In the genomic region with DNA sequence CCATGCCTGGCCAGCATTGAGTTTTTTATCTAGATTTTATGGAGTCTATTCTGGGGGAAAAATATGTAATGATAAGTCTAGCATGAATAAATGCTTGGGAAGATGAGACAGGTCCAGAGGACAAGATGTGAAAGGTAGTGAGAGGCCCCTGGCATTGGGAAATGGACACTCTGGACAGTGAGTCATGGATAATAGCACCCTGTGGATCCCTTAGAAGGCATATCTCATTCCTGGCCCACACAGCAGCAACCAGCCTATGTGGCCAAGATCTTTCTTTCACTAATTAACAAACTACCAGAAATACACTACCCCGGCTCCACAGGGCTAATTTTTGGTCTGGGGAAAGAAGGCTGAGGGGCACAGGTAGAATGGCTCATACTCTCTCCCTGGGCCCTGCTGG, we compare ENCODE assay signal across 22 cellular contexts.
DNase-seq lines count a peak whose midpoint lies in the region; ATAC-seq, FAIRE-seq and TF ChIP-seq lines count a peak whose summit lies in the region.
"Had no signal": no experiment of that assay in that cellular context is flagged by ENCODE, and none has a peak within 500 bp of the region (broad histone marks: within the 10 kb centered on the region; RNA-seq: fewer than 3 reads in every experiment).

No MANE protein-coding gene starts in this region.

- H4K8ac ChIP-seq in H9 (replicated peaks; ENCODE audit: insufficient read length, low read depth, low read length) = no peak overlapping the region
- H4K8ac ChIP-seq in H1 (ENCODE audit: extremely low read depth, insufficient read depth, low read length) = no peak overlapping the region

- H3K4ac ChIP-seq in H9 (ENCODE audit: low read depth, low read length) (no peak overlapping the region), H1 (replicated peaks; ENCODE audit: insufficient read length, low read depth, low read length) (peak overlapping the region; percentile 32)

- H3K27me3 ChIP-seq in H9 (ENCODE audit: insufficient read depth, low read length) (no peaks in the 10 kb centered on the region), H1 (replicated peaks in 1 of 4; ENCODE audit: control insufficient read depth in 3 of 4, extremely low read depth in 1 of 4, insufficient read depth in 3 of 4, low read length in 3 of 4) (no peaks in the 10 kb centered on the region)
- H3K27me3 ChIP-seq: BLaER1 treated with 17β-estradiol and CSF1 and Interleukin-3, amounts not matched to agents 10 nM and 100 nM had no signal

- no peaks in the 10 kb centered on the region for H3K27me3 Mint-ChIP-seq in H9 (ENCODE audit: low read depth)
- H3K27me3 Mint-ChIP-seq: B cell; CD4-positive, alpha-beta T cell had no signal

- H2BK120ac ChIP-seq in H9 (ENCODE audit: low read depth, low read length, poor library complexity, severe bottlenecking) = no peak overlapping the region
- H2BK120ac ChIP-seq in H1 (replicated peaks; ENCODE audit: low read depth, low read length) = no peak overlapping the region

- H2BK5ac ChIP-seq in H9 (ENCODE audit: insufficient read length, low read length) (no peak overlapping the region), H1 (ENCODE audit: low read depth, low read length) (no peak overlapping the region)

- no peak overlapping the region for H3K4me3 Mint-ChIP-seq in H9
- H3K4me3 Mint-ChIP-seq: B cell; CD4-positive, alpha-beta T cell; CD8-positive, alpha-beta T cell had no signal

- H3K14ac ChIP-seq in H9 (ENCODE audit: insufficient read depth, low read length) (no peak overlapping the region), H1 (ENCODE audit: insufficient read length) (no peak overlapping the region)

- CTCF ChIA-PET in H1 (lab: Charles Lee; ENCODE audit: partially characterized antibody) = interaction anchor here (1.1 kb wide), 1 partner anchor 25 kb away, joined by 3 read pairs; no protein-coding TSS in a partner anchor

- no CpG with 5 or more reads among the region's 1 CpG for WGBS in H9 (ENCODE audit: extremely low coverage, insufficient read length, low lambda C conversion rate)
- 94% methylated on average over 1 of the region's 1 CpG; no CpG with 5 or more reads in 1 of the 2 experiments for WGBS in H1 (ENCODE audit: extremely low coverage in 1 of 2, insufficient coverage in 1 of 2, insufficient read length in 1 of 2, insufficient replicate concordance in 2 of 2, low coverage in 1 of 2, low lambda C conversion rate in 2 of 2, missing lambda C conversion rate in 1 of 2), 2 experiments

- H3K27ac ChIP-seq in H9 (ENCODE audit: insufficient read length, low read depth, low read length) (no peak overlapping the region), H1 (ENCODE audit: low read depth, low read length) (no peak overlapping the region)
- H3K27ac ChIP-seq: 22Rv1; A549; BLaER1 treated with 17β-estradiol and CSF1 and Interleukin-3, amounts not matched to agents 10 nM and 100 nM; C4-2B had no signal

- H3K23ac ChIP-seq in H9 (ENCODE audit: insufficient read length, low read depth, low read length) (no peak overlapping the region), H1 (ENCODE audit: insufficient read length) (no peak overlapping the region)

- H3K23me2 ChIP-seq in H9 (ENCODE audit: insufficient read length, low read depth, low read length, poor library complexity, severe bottlenecking) = no peaks in the 10 kb centered on the region
- no peaks in the 10 kb centered on the region for H3K23me2 ChIP-seq in H1 (ENCODE audit: low read depth, low read length)

- TF ChIP-seq EP300 in H1 (IDR thresholded peaks at IDR 0.05; ENCODE audit: borderline replicate concordance in 1 of 2, low read depth in 2 of 2, low read length in 2 of 2) = no peak

- no peak overlapping the region for H2AFZ ChIP-seq in H9 (ENCODE audit: low read length)
- no peak overlapping the region for H2AFZ ChIP-seq in H1 (ENCODE audit: low read length)

- H3K79me1 ChIP-seq in H9 (ENCODE audit: insufficient read depth, low read depth, low read length, poor library complexity, severe bottlenecking) = no peaks in the 10 kb centered on the region
- no peaks in the 10 kb centered on the region for H3K79me1 ChIP-seq in H1 (ENCODE audit: low read depth, low read length)

- H4K5ac ChIP-seq in H9 (ENCODE audit: insufficient read length, low read depth, low read length) (no peak overlapping the region), H1 (ENCODE audit: insufficient read length, low read depth, low read length) (no peak overlapping the region)

- POLR2A ChIA-PET in H1 (lab: Charles Lee; ENCODE audit: partially characterized antibody) = no interaction called here

- no peak overlapping the region for H2AK5ac ChIP-seq in H9 (ENCODE audit: insufficient read length, low read length)
- H2AK5ac ChIP-seq in H1 (ENCODE audit: low read depth, low read length) = no peak overlapping the region

- peaks cover 1% of the 10 kb centered on the region; the same call in 1 of the 2 replicates for H3K79me2 ChIP-seq in H9 (ENCODE audit: insufficient read depth, low read length)
- no peaks in the 10 kb centered on the region for H3K79me2 ChIP-seq in H1 (ENCODE audit: control insufficient read depth in 1 of 2, insufficient read depth in 2 of 2, low read length in 2 of 2)

- peaks cover 5 to 9% of the 10 kb centered on the region in 2 experiments for H3K4me1 Mint-ChIP-seq in H9
- H3K4me1 Mint-ChIP-seq: B cell had no signal

- H3K56ac ChIP-seq in H9 (ENCODE audit: insufficient read length, low read depth, low read length) (no peak overlapping the region), H1 (replicated peaks; ENCODE audit: insufficient read length, low read depth, low read length) (no peak overlapping the region)

- H3K4me1 ChIP-seq in H9 (ENCODE audit: insufficient read depth, low read length) (no peaks in the 10 kb centered on the region), H1 (replicated peaks in 1 of 4; ENCODE audit: control insufficient read depth in 3 of 4, insufficient read depth in 4 of 4, low read length in 3 of 4) (peaks cover 2 to 6% (median 4%) of the 10 kb centered on the region in 4 experiments; a peak in 4 of 7 replicates)
- H3K4me1 ChIP-seq: A549; BLaER1 treated with 17β-estradiol and CSF1 and Interleukin-3, amounts not matched to agents 10 nM and 100 nM; Caco-2 had no signal

- H3K4me2 ChIP-seq in H9 (ENCODE audit: insufficient read depth, insufficient read length, low read length) (no peak overlapping the region), H1 (ENCODE audit: insufficient read depth in 1 of 2, low read depth in 2 of 2, low read length in 2 of 2) (no peak overlapping the region)
- H3K4me2 ChIP-seq: A549; BLaER1 treated with 17β-estradiol and CSF1 and Interleukin-3, amounts not matched to agents 10 nM and 100 nM had no signal

- H3K18ac ChIP-seq in H9 (ENCODE audit: insufficient read length, low read depth, low read length) (no peak overlapping the region), H1 (ENCODE audit: extremely low read depth, low read length) (no peak overlapping the region)

- no peak for TF ChIP-seq RAD21 in H1 (IDR thresholded peaks at IDR 0.05 in 1 of 2, conservative IDR thresholded peaks at IDR 0.05 in 1 of 2; ENCODE audit: low read depth in 2 of 2, low read length in 2 of 2)

- TF ChIP-seq POLR2A in H1 (IDR thresholded peaks at IDR 0.05; ENCODE audit: control extremely low read depth in 1 of 2, low read depth in 2 of 2, low read length in 2 of 2) = no peak

- H3K9ac ChIP-seq in H9 (ENCODE audit: extremely low read depth, insufficient read length, low read length) (no peak overlapping the region), H1 (replicated peaks in 1 of 4; ENCODE audit: extremely low read depth in 1 of 4, low read depth in 3 of 4, low read length in 3 of 4) (no peak overlapping the region)
- H3K9ac ChIP-seq: BLaER1 treated with 17β-estradiol and CSF1 and Interleukin-3, amounts not matched to agents 10 nM and 100 nM had no signal

- H3K36me3 ChIP-seq in H1 (ENCODE audit: control insufficient read depth in 2 of 4, insufficient read depth in 4 of 4, low read length in 3 of 4) = no peaks in the 10 kb centered on the region
- H3K36me3 ChIP-seq: BLaER1 treated with 17β-estradiol and CSF1 and Interleukin-3, amounts not matched to agents 10 nM and 100 nM had no signal

- H3K27ac Mint-ChIP-seq in H9 = no peak overlapping the region
- H3K27ac Mint-ChIP-seq: B cell; CD4-positive, alpha-beta T cell; CD8-positive, alpha-beta T cell had no signal

- no peaks in the 10 kb centered on the region for H4K20me1 ChIP-seq in H9 (ENCODE audit: control insufficient read depth, insufficient read depth, insufficient read length)
- no peaks in the 10 kb centered on the region for H4K20me1 ChIP-seq in H1 (replicated peaks in 1 of 2; ENCODE audit: control insufficient read depth in 1 of 2, insufficient read depth in 2 of 2, low read length in 2 of 2)
- H4K20me1 ChIP-seq: BLaER1 treated with 17β-estradiol and CSF1 and Interleukin-3, amounts not matched to agents 10 nM and 100 nM had no signal

- H3K36me3 Mint-ChIP-seq in H9 (ENCODE audit: insufficient read depth in 1 of 3, low read depth in 3 of 3) = no peaks in the 10 kb centered on the region
- H3K36me3 Mint-ChIP-seq: CD8-positive, alpha-beta T cell had no signal

- no peak for ATAC-seq in GM21576 (IDR thresholded peaks at IDR 0.05; ENCODE audit: unreplicated experiment)
- ATAC-seq: A549; CD8-positive, alpha-beta T cell had no signal

- H2BK20ac ChIP-seq in H9 (ENCODE audit: low read depth, low read length, poor library complexity, severe bottlenecking) (no peak overlapping the region), H1 (ENCODE audit: low read length) (no peak overlapping the region)

- no peaks in the 10 kb centered on the region for H3K9me3 ChIP-seq in H9 (ENCODE audit: control insufficient read depth, low read depth, low read length)
- no peaks in the 10 kb centered on the region for H3K9me3 ChIP-seq in H1 (ENCODE audit: insufficient read depth in 2 of 2, low read depth in 1 of 2, low read length in 1 of 2)
- H3K9me3 ChIP-seq: A549; BLaER1 treated with 17β-estradiol and CSF1 and Interleukin-3, amounts not matched to agents 10 nM and 100 nM; Caco-2 had no signal

- FAIRE-seq in H1 (lab: Jason Lieb, UNC) = no peak
- FAIRE-seq: A549, D721Med, G401.6, GM12891, GM19239 had no signal

- DNase-seq in H9 (no peak), H1 (ENCODE audit: low read depth in 1 of 2, low spot score in 2 of 2) (no peak), islet precursor cell (peak; percentile 54), NOMO-1 (lab: John Stamatoyannopoulos, UW; ENCODE audit: unreplicated experiment in 2 of 2) (no peak), NCI-H2029 treated with DMSO at 0.1 percent for 48 hours (lab: John Stamatoyannopoulos, UW) (no peak)
- DNase-seq: AML-193; Caco-2; Calu3; CD4-positive, alpha-beta T cell; CD8-positive, alpha-beta T cell; DMS79 treated with DMSO at 0.1 percent for 48 hours; GF-D8 had no signal

- no peaks in the 10 kb centered on the region for H3K9me3 Mint-ChIP-seq in H9
- H3K9me3 Mint-ChIP-seq: CD8-positive, alpha-beta T cell had no signal

- H3K4me3 ChIP-seq in H1 (ENCODE audit: extremely low read depth in 1 of 4, insufficient read depth in 2 of 4, low read depth in 3 of 4, low read length in 4 of 4) = no peak overlapping the region
- H3K4me3 ChIP-seq: A549; BLaER1 treated with 17β-estradiol and CSF1 and Interleukin-3, amounts not matched to agents 10 nM and 100 nM had no signal

- no peak overlapping the region for H3T11ph ChIP-seq in H9 (ENCODE audit: low read length)

- no peak overlapping the region for H2BK15ac ChIP-seq in H9 (ENCODE audit: low read depth, low read length)
- no peak overlapping the region for H2BK15ac ChIP-seq in H1 (ENCODE audit: low read length)

- H2BK12ac ChIP-seq in H9 (ENCODE audit: insufficient read length, low read depth, low read length) (peak overlapping the region; percentile 73), H1 (ENCODE audit: low read depth, low read length) (no peak overlapping the region)

- no peak overlapping the region for H4K91ac ChIP-seq in H9 (ENCODE audit: insufficient read length, low read depth, low read length)
- H4K91ac ChIP-seq in H1 (replicated peaks; ENCODE audit: insufficient read length, low read length) = no peak overlapping the region

- TF ChIP-seq CTCF in H9 (conservative IDR thresholded peaks at IDR 0.05) (no peak), H1 (IDR thresholded peaks at IDR 0.05; ENCODE audit: control extremely low read depth in 1 of 3, insufficient read depth in 1 of 3, low read depth in 1 of 3, low read length in 3 of 3) (no peak)
